8 cellular contexts compared by ENCODE assay signal in the genomic region with DNA sequence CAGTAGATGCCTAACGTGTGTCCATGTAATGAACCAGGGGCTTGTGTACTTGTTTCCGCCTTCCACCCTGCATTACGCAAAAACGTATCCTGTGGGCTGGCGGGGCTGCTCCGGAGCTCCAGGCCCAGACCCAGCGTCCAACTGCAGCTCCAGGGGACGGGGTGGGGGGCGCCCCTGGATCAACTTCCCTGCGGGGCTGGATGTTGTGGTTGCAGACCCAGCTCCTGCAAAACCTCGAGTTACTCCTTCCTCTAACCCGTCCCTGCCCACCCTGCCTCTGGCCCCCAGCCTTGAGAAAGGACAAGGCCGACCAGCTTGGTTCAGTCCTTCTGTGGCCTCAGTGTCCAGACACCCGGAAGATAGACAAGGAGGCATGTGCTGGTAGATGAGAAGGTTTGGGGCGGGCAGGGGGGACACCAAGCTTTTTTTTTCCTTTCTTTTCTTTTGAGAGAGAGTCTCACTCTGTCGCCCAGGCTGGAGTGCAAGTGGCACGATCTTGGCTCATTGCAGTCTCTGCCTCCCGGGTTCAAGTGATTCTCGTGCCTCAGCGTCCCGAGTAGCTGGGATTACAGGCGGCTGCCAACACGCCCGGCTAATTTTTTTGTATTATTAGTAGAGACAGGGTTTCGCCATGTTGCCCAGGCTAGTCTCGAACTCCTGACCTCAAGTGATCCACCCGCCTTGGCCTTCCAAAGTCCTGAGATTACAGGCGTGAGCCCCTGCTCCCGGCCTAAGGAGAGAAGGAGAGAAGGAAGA. TPM values are rescaled to one million over a fixed set of nuclear protein-coding genes. Genes with fewer than 3 reads are reported as not detected.
DNase-seq lines count a peak whose midpoint lies in the region; ATAC-seq and TF ChIP-seq lines count a peak whose summit lies in the region.

No MANE protein-coding gene starts in this region.

- H3K9ac ChIP-seq in SU-DHL-6 (ENCODE audit: low read length): peak overlapping the region; percentile 72

- H3K9me3 ChIP-seq in SU-DHL-6 (ENCODE audit: insufficient read depth, low read length) (no peaks in the 10 kb centered on the region), sigmoid colon (no peaks in the 10 kb centered on the region)

- H3F3A ChIP-seq in SU-DHL-6 (ENCODE audit: insufficient read depth): peaks cover 10% of the 10 kb centered on the region

- no peak for TF ChIP-seq POLR2A in sigmoid colon (IDR thresholded peaks at IDR 0.05)

- TF ChIP-seq CTCF in GM12875 (IDR thresholded peaks at IDR 0.05; ENCODE audit: borderline replicate concordance, insufficient read depth, low read depth, low read length) (no peak), SU-DHL-6 (IDR thresholded peaks at IDR 0.05; ENCODE audit: insufficient read depth, low read length, poor library complexity, severe bottlenecking) (no peak), fibroblast of the aortic adventitia (IDR thresholded peaks at IDR 0.05; ENCODE audit: insufficient read depth, low read length) (no peak), sigmoid colon (IDR thresholded peaks at IDR 0.05) (no peak)

- H3K36me3 ChIP-seq in SU-DHL-6 (ENCODE audit: low read length): 0 out of 2 replicates have a peak, but pooled peaks cover 4% of the 10 kb centered on the region
- H3K36me3 ChIP-seq in sigmoid colon: peaks cover 0 to 24% (median 17%) of the 10 kb centered on the region in 4 donors

- 83 to 86% methylated on average over 29 of the region's 29 CpGs for WGBS in sigmoid colon, 2 donors

- no peak for DNase-seq in fibroblast of the aortic adventitia (ENCODE audit: low read depth)
- DNase-seq in sigmoid colon: peak; percentile 56
- DNase-seq in NCI-H2081 (lab: John Stamatoyannopoulos, UW): no peak
- DNase-seq in stimulated activated CD8-positive, alpha-beta memory T cell treated with anti-CD3 and anti-CD28 coated beads, Interleukin-4, amount 100 ng/mL, for 48 hours: no peak
- no peak for DNase-seq in NCI-H748 (lab: John Stamatoyannopoulos, UW; ENCODE audit: unreplicated experiment)

- H3K4me3 ChIP-seq in GM12875 (ENCODE audit: low read depth, low read length) (peak overlapping the region; percentile 88), SU-DHL-6 (ENCODE audit: insufficient read depth, low read length, poor library complexity, severe bottlenecking) (peak overlapping the region; percentile 67), fibroblast of the aortic adventitia (ENCODE audit: low read depth, low read length) (peak overlapping the region; percentile 93), sigmoid colon (peak overlapping the region; percentile 69 to 95 (median 74))

- peaks cover 11% of the 10 kb centered on the region for H3K79me2 ChIP-seq in SU-DHL-6 (ENCODE audit: insufficient read depth, low read length)

- H2AFZ ChIP-seq in SU-DHL-6 (ENCODE audit: low read depth, low read length, severe bottlenecking): peak overlapping the region; percentile 60

- peak overlapping the region; percentile 64 for H3K4me2 ChIP-seq in SU-DHL-6 (ENCODE audit: low read depth, low read length, poor library complexity, severe bottlenecking)

- H3K27ac ChIP-seq in SU-DHL-6 (ENCODE audit: low read depth, low read length): no peak overlapping the region
- H3K27ac ChIP-seq in sigmoid colon: peak overlapping the region; percentile 79 to 86 (median 84)

- no peaks in the 10 kb centered on the region for H3K27me3 ChIP-seq in SU-DHL-6 (ENCODE audit: low read length)
- no peaks in the 10 kb centered on the region for H3K27me3 ChIP-seq in sigmoid colon

- no peaks in the 10 kb centered on the region for H3K9me2 ChIP-seq in SU-DHL-6 (replicated peaks; ENCODE audit: insufficient read depth, low read length)

- H4K20me1 ChIP-seq in SU-DHL-6 (ENCODE audit: low read depth, low read length): no peaks in the 10 kb centered on the region

- ATAC-seq in HG03045 (IDR thresholded peaks at IDR 0.05; ENCODE audit: unreplicated experiment): no peak

- H3K4me1 ChIP-seq in sigmoid colon: peaks cover 0 to 25% (median 21%) of the 10 kb centered on the region in 4 donors

- TF ChIP-seq EP300 in sigmoid colon (IDR thresholded peaks at IDR 0.05): no peak

- intact Hi-C loops in sigmoid colon (cut with DNase I): no loop called here

RNA-seq across cellular contexts. Expression of gene EXOC7, which starts 0.7 kb away (rescaled TPM):
- total RNA-seq in fibroblast of the aortic adventitia (ENCODE audit: low replicate concordance): 40.8 and 88.5 TPM in 2 replicates
- total RNA-seq in sigmoid colon: 10 to 100 TPM; 58.9 to 82.0 (median 75.3) TPM
- 10 to 100 TPM; 36.8 to 74.4 (median 38.4) TPM for polyA plus RNA-seq in sigmoid colon

RNA-seq across cellular contexts. Expression of gene ZACN, which starts 25.3 kb away (rescaled TPM):
- total RNA-seq in fibroblast of the aortic adventitia (ENCODE audit: low replicate concordance) (not detected in 2 replicates), sigmoid colon (1 to 10 TPM in 2 of 4 donors, under 1 TPM in 2; 0.16 to 3.5 (median 0.81) TPM)
- polyA plus RNA-seq in sigmoid colon: 1 to 10 TPM; 1.2 to 1.3 (median 1.2) TPM

RNA-seq across cellular contexts. Expression of gene GALR2, which starts 29.7 kb away (rescaled TPM):
- total RNA-seq in fibroblast of the aortic adventitia (ENCODE audit: low replicate concordance) (not detected in 2 replicates), sigmoid colon (10 to 100 TPM in 1 of 4 donors, 1 to 10 TPM in 3; 5.4 to 20.2 (median 8.2) TPM)
- polyA plus RNA-seq in sigmoid colon: 1 to 10 TPM in 1 of 3 donors, not detected in 2; 1.6 TPM

RNA-seq across cellular contexts. Expression of gene SRP68, which starts 32.0 kb away (rescaled TPM):
- total RNA-seq in fibroblast of the aortic adventitia (ENCODE audit: low replicate concordance): 17.3 and 32.3 TPM in 2 replicates
- 10 to 100 TPM; 53.1 to 60.6 (median 53.8) TPM for total RNA-seq in sigmoid colon
- polyA plus RNA-seq in sigmoid colon: 10 to 100 TPM; 37.2 to 52.4 (median 37.7) TPM

RNA-seq across cellular contexts. Expression of gene FOXJ1, which starts 36.7 kb away (rescaled TPM):
- total RNA-seq in fibroblast of the aortic adventitia (ENCODE audit: low replicate concordance) (not detected in 2 replicates), sigmoid colon (under 1 TPM in 1 of 4 donors, not detected in 3; 0.14 TPM)
- polyA plus RNA-seq in sigmoid colon: 1 to 10 TPM in 1 of 3 donors, under 1 TPM in 2; 0.23 to 2.3 (median 0.60) TPM
